ENCODE assay signal across 8 cellular contexts in the genomic region with DNA sequence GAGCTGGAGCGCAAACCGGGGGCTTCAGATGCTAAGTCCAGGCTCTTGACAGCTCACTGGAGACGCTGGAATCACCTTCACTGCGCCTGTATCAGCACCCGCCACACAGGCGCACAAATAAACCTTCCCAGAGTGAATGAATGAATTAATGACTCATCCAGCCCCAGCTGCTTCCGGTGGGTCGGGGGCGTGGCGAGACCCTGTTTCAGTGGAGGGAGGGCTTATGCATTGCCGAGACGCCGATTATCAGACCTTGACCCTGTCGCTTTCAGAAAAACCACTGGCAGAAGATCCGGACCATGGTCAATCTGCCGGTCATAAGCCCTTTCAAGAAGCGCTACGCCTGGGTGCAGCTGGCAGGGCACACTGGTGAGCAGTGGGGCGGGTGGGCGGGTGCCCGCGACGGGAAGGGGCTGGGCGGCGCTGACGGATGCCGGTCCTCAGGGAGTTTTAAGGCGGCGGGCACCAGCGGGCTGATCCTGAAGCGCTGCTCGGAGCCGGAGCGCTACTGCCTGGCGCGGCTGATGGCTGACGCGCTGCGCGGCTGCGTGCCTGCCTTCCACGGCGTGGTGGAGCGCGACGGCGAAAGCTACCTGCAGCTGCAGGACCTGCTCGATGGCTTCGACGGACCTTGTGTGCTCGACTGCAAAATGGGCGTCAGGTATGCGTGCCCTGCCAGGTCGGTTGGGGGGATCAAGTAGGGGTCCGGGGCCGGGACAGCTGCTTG. TPM values are rescaled to one million over a fixed set of nuclear protein-coding genes. Genes with fewer than 3 reads are reported as not detected.
DNase-seq lines count a peak whose midpoint lies in the region; ATAC-seq and TF ChIP-seq lines count a peak whose summit lies in the region.

No MANE protein-coding gene starts in this region.

- peak overlapping the region; percentile 8; the same call in 1 of the 2 replicates for H3K4me3 ChIP-seq in iPS DF 6.9 (ENCODE audit: low read length)

- WGBS in iPS DF 6.9 (ENCODE audit: insufficient coverage, insufficient read length), result no CpG with 5 or more reads among the region's 56 CpGs

- H3K4me1 ChIP-seq in iPS DF 6.9 (ENCODE audit: control insufficient read depth, insufficient read depth, low read length), result peaks cover 3% of the 10 kb centered on the region

- no peak for TF ChIP-seq CTCF in HFFc6 (IDR thresholded peaks at IDR 0.05)

- peak; percentile 7 for DNase-seq in NCI-H2029 (lab: John Stamatoyannopoulos, UW)
- no peak for DNase-seq in NCI-H2029 treated with DMSO at 0.1 percent for 48 hours (lab: John Stamatoyannopoulos, UW)
- no peak for DNase-seq in activated T-cell treated with anti-CD3 and anti-CD28 coated beads, Interleukin-2, amount 50 U/mL, for 4 hours
- DNase-seq in iPS DF 6.9 (ENCODE audit: low read depth, low spot score), result no peak
- DNase-seq in stimulated activated naive CD4-positive, alpha-beta T cell treated with Interleukin-2 at 50 U/mL for 16 hours (lab: John Stamatoyannopoulos, UW), result peak; percentile 30
- no peak for DNase-seq in NK-92 (lab: John Stamatoyannopoulos, UW; ENCODE audit: unreplicated experiment)
- DNase-seq in HFFc6, result no peak

- no peak overlapping the region for H3K27ac Mint-ChIP-seq in HFFc6

- H3K27ac ChIP-seq in iPS DF 6.9 (ENCODE audit: low read length), result no peak overlapping the region

- peak overlapping the region; percentile 52 for H3K4me3 Mint-ChIP-seq in activated T-cell treated with anti-CD3 and anti-CD28 coated beads, Interleukin-2, amount 50 U/mL, for 4 hours
- no peak overlapping the region for H3K4me3 Mint-ChIP-seq in HFFc6

- no peaks in the 10 kb centered on the region for H3K36me3 Mint-ChIP-seq in activated T-cell treated with anti-CD3 and anti-CD28 coated beads, Interleukin-2, amount 50 U/mL, for 4 hours (ENCODE audit: insufficient read depth)
- H3K36me3 Mint-ChIP-seq in HFFc6 (ENCODE audit: low read depth), result no peaks in the 10 kb centered on the region

- peaks cover 17% of the 10 kb centered on the region for H3K4me1 Mint-ChIP-seq in activated T-cell treated with anti-CD3 and anti-CD28 coated beads, Interleukin-2, amount 50 U/mL, for 4 hours (ENCODE audit: low read depth)
- H3K4me1 Mint-ChIP-seq in HFFc6 (ENCODE audit: low read depth), result no peaks in the 10 kb centered on the region

- no peaks in the 10 kb centered on the region for H3K36me3 ChIP-seq in iPS DF 6.9 (ENCODE audit: control insufficient read depth, insufficient read depth, low read length)

- no peaks in the 10 kb centered on the region for H3K9me3 Mint-ChIP-seq in activated T-cell treated with anti-CD3 and anti-CD28 coated beads, Interleukin-2, amount 50 U/mL, for 4 hours
- H3K9me3 Mint-ChIP-seq in HFFc6, result no peaks in the 10 kb centered on the region

- H3K27me3 ChIP-seq in iPS DF 6.9 (ENCODE audit: control insufficient read depth, insufficient read depth, low read length), result peaks cover 75% of the 10 kb centered on the region

- ATAC-seq in activated T-cell treated with anti-CD3 and anti-CD28 coated beads, Interleukin-2, amount 50 U/mL, for 4 hours, result peak; percentile 63 to 64
- ATAC-seq in GM21360 (IDR thresholded peaks at IDR 0.05; ENCODE audit: unreplicated experiment), result no peak

- H3K9me3 ChIP-seq in iPS DF 6.9 (ENCODE audit: control insufficient read depth, insufficient read depth, low read length), result no peaks in the 10 kb centered on the region

- H3K27me3 Mint-ChIP-seq in activated T-cell treated with anti-CD3 and anti-CD28 coated beads, Interleukin-2, amount 50 U/mL, for 4 hours (ENCODE audit: low read depth), result peaks cover 49% of the 10 kb centered on the region
- H3K27me3 Mint-ChIP-seq in HFFc6 (ENCODE audit: insufficient read depth), result peaks cover 16% of the 10 kb centered on the region

RNA-seq across cellular contexts. Expression of gene ITPKA, which starts 7.7 kb away (rescaled TPM):
- under 1 TPM; 0.20 to 0.47 (median 0.27) TPM for total RNA-seq in activated T-cell treated with anti-CD3 and anti-CD28 coated beads, Interleukin-2, amount 50 U/mL, for 4 hours
- 1 to 10 TPM; 1.2 to 2.4 (median 2.3) TPM for total RNA-seq in HFFc6 (2021; fragmentation: NEBNext Ultra II Directional; extraction: Animal tissue kit (Norgen Biotek cat#: 25700))

RNA-seq across cellular contexts. Expression of gene LTK, which starts 12.3 kb away (rescaled TPM):
- under 1 TPM; 0.11 to 0.24 (median 0.23) TPM for total RNA-seq in activated T-cell treated with anti-CD3 and anti-CD28 coated beads, Interleukin-2, amount 50 U/mL, for 4 hours
- total RNA-seq in HFFc6 (2021; fragmentation: NEBNext Ultra II Directional; extraction: Animal tissue kit (Norgen Biotek cat#: 25700)), result 1 to 10 TPM in 4 of 6 experiments, under 1 TPM in 2; 0.19 to 1.8 (median 1.2) TPM

RNA-seq across cellular contexts. Expression of gene RPAP1, which starts 42.7 kb away (rescaled TPM):
- 10 to 100 TPM; 63.6 to 70.4 (median 66.2) TPM for total RNA-seq in activated T-cell treated with anti-CD3 and anti-CD28 coated beads, Interleukin-2, amount 50 U/mL, for 4 hours
- 10 to 100 TPM; 27.3 to 39.4 (median 32.2) TPM for total RNA-seq in HFFc6 (2021; fragmentation: NEBNext Ultra II Directional; extraction: Animal tissue kit (Norgen Biotek cat#: 25700))

RNA-seq across cellular contexts. Expression of gene TYRO3, which starts 57.7 kb away (rescaled TPM):
- total RNA-seq in activated T-cell treated with anti-CD3 and anti-CD28 coated beads, Interleukin-2, amount 50 U/mL, for 4 hours, result 1 to 10 TPM; 2.2 to 2.9 (median 2.3) TPM
- 10 to 100 TPM; 16.6 to 27.6 (median 21.9) TPM for total RNA-seq in HFFc6 (2021; fragmentation: NEBNext Ultra II Directional; extraction: Animal tissue kit (Norgen Biotek cat#: 25700))

Comparison
In these comparisons a context has a peak if more than half of its experiments do, and no peak if none do; other contexts are left out.
1. DNase-seq: peak in NCI-H2029 (single experiment) and stimulated activated naive CD4-positive, alpha-beta T cell treated with Interleukin-2 at 50 U/mL for 16 hours (single experiment); none in NCI-H2029 treated with DMSO at 0.1 percent for 48 hours (single experiment), activated T-cell treated with anti-CD3 and anti-CD28 coated beads, Interleukin-2, amount 50 U/mL, for 4 hours (single experiment), iPS DF 6.9 (single experiment), NK-92 (single experiment) and HFFc6 (single experiment).